In genomic region chr4:46648088-46648744, GRCh38 we compare ENCODE assay signal across 8 cellular contexts.
DNase-seq lines count a peak whose midpoint lies in the region; ATAC-seq and TF ChIP-seq lines count a peak whose summit lies in the region.

No MANE protein-coding gene starts in this region.

- H3K27ac ChIP-seq in sigmoid colon: no peak overlapping the region

- no peaks in the 10 kb centered on the region for H3K36me3 ChIP-seq in sigmoid colon

- H3K4me3 ChIP-seq in sigmoid colon: no peak overlapping the region

- DNase-seq in kidney tubule cell (ENCODE audit: low spot score) (peak; percentile 72), cortex of kidney (lab: John Stamatoyannopoulos, UW) (no peak), sigmoid colon (no peak), NOMO-1 treated with dmso at 0.1 percent for 144 hours (lab: John Stamatoyannopoulos, UW; ENCODE audit: unreplicated experiment) (no peak)

- H3K27me3 ChIP-seq in sigmoid colon: no peaks in the 10 kb centered on the region

- WGBS in sigmoid colon, 2 donors: 41 to 80% methylated on average over 2 of the region's 2 CpGs

- peak; percentile 88 for ATAC-seq in GM21526 (IDR thresholded peaks at IDR 0.05; ENCODE audit: low FRiP score, unreplicated experiment)
- ATAC-seq in HG03575 (IDR thresholded peaks at IDR 0.05; ENCODE audit: extremely low read depth, insufficient number of reproducible peaks, low FRiP score, unreplicated experiment): peak; percentile 97
- ATAC-seq in SK-N-SH treated with all-trans-retinoic acid at 6 μM for 48 hours: peak; percentile 79

- TF ChIP-seq CTCF in GM12874 (IDR thresholded peaks at IDR 0.05; ENCODE audit: insufficient read depth, low read depth, low read length): peak; percentile 79
- TF ChIP-seq CTCF in sigmoid colon (IDR thresholded peaks at IDR 0.05): no peak

- TF ChIP-seq POLR2A in sigmoid colon (IDR thresholded peaks at IDR 0.05): no peak

- intact Hi-C loops in sigmoid colon (cut with DNase I): no loop called here

- no peak for TF ChIP-seq EP300 in sigmoid colon (IDR thresholded peaks at IDR 0.05)

- H3K4me1 ChIP-seq in sigmoid colon: no peaks in the 10 kb centered on the region

- no peaks in the 10 kb centered on the region for H3K9me3 ChIP-seq in sigmoid colon

TF ChIP-seq in SK-N-SH treated with all-trans-retinoic acid at 6 μM for 48 hours, 23 proteins besides CTCF, POLR2A, EP300 and RAD21:
- no peak for TF ChIP-seq ZNF565 (CRISPR knock-in tag; conservative IDR thresholded peaks at IDR 0.05; ENCODE audit: low read depth)
TF ChIP-seq in SK-N-SH treated with all-trans-retinoic acid at 6 μM for 48 hours: peak in this region for 0.
